In the genomic region with DNA sequence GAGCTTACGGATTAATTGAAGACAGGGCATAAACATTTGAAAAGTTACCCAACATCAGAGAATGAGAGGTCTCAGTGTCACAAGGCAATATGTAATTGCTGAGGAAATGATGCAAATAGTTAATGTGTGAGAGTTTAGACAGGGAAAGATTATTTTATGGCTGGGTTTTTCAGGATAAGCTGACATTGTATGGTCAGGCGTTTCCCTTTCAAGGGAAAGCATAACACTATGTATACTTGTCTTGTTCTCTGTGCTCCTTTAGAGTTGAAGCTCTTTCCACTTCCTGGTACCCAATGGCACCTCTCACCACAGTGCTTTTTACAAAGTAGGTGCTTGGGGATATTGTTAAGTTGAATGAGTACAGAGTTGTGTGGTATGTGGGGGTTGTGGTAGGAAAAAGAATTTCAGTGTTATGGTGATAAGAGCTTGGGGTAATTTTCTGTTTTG, we compare ENCODE assay signal across 10 cellular contexts. TPM values are rescaled to one million over a fixed set of nuclear protein-coding genes. Genes with fewer than 3 reads are reported as not detected.
DNase-seq lines count a peak whose midpoint lies in the region; ATAC-seq, FAIRE-seq and TF ChIP-seq lines count a peak whose summit lies in the region.
"Had no signal": no experiment of that assay in that cellular context is flagged by ENCODE, and none has a peak within 500 bp of the region (broad histone marks: within the 10 kb centered on the region; RNA-seq: fewer than 3 reads in every experiment).

No MANE protein-coding gene starts in this region.

- ATAC-seq in HG03354 (IDR thresholded peaks at IDR 0.05; ENCODE audit: poor library complexity, severe bottlenecking, unreplicated experiment): peak; percentile 50
- ATAC-seq: left lobe of liver had no signal

- H3K4me1 ChIP-seq in osteoblast (ENCODE audit: insufficient read depth, low read length) (peaks cover 46% of the 10 kb centered on the region), kidney (ENCODE audit: control insufficient read depth in 1 of 2, insufficient read depth in 1 of 2, low read depth in 1 of 2, low read length in 2 of 2) (peaks cover 13 to 17% of the 10 kb centered on the region in 2 donors)

- H3K79me2 ChIP-seq in osteoblast (ENCODE audit: insufficient read depth, low read length): peaks cover 92% of the 10 kb centered on the region

- no peak overlapping the region for H2AFZ ChIP-seq in osteoblast (ENCODE audit: low read length)

- H3K36me3 ChIP-seq in osteoblast (ENCODE audit: insufficient read depth, low read length) (no peaks in the 10 kb centered on the region), kidney (ENCODE audit: control insufficient read depth in 1 of 2, insufficient read depth in 2 of 2, low read length in 2 of 2) (no peaks in the 10 kb centered on the region)

- H3K27me3 ChIP-seq in osteoblast (ENCODE audit: insufficient read depth, low read length): no peaks in the 10 kb centered on the region

- FAIRE-seq in colon (lab: Jason Lieb, UNC) (peak; percentile 83), kidney (lab: Jason Lieb, UNC) (no peak)

- peaks cover 10% of the 10 kb centered on the region for H4K20me1 ChIP-seq in osteoblast (ENCODE audit: insufficient read depth, low read length)

- H3K9me3 ChIP-seq in osteoblast (ENCODE audit: low read depth, low read length) (no peaks in the 10 kb centered on the region), kidney (ENCODE audit: control insufficient read depth in 1 of 2, low read length in 2 of 2) (no peaks in the 10 kb centered on the region)

- TF ChIP-seq CTCF in osteoblast (IDR thresholded peaks at IDR 0.05; ENCODE audit: extremely low read depth, low read depth, low read length) (no peak), kidney (IDR thresholded peaks at IDR 0.05; ENCODE audit: borderline replicate concordance, extremely low read depth, insufficient read depth) (no peak)

- peak overlapping the region; percentile 10 for H3K4me2 ChIP-seq in osteoblast (ENCODE audit: insufficient read depth, low read length)

- intact Hi-C loops in kidney (cut with DNase I): no loop called here

- no peak overlapping the region for H3K9ac ChIP-seq in kidney (ENCODE audit: low read length in 2 of 2)

- H3K4me3 ChIP-seq in osteoblast (ENCODE audit: insufficient read depth, low read length) (no peak overlapping the region), kidney (ENCODE audit: low read length in 2 of 2) (no peak overlapping the region)

- H3K27ac ChIP-seq in osteoblast (ENCODE audit: low read depth, low read length): peak overlapping the region; percentile 73
- H3K27ac ChIP-seq in kidney (ENCODE audit: low read depth in 2 of 2, low read length in 2 of 2): no peak overlapping the region

- DNase-seq in COLO829 (ENCODE audit: low spot score): peak; percentile 76
- no peak for DNase-seq in osteoblast (ENCODE audit: insufficient read length, low spot score, missing footprints)
- DNase-seq in GDM1 (lab: John Stamatoyannopoulos, UW): no peak
- no peak for DNase-seq in kidney
- no peak for DNase-seq in hepatic stellate cell (ENCODE audit: low spot score)
- no peak for DNase-seq in SW480 (ENCODE audit: low spot score)
- DNase-seq: activated effector memory CD4-positive, alpha-beta T cell treated with Interleukin-2 at 50 U/mL for 16 hours had no signal

RNA-seq across cellular contexts. Expression of a gene that starts 19.9 kb away (rescaled TPM):
- total RNA-seq in osteoblast (259 and 273 TPM in 2 replicates), kidney (218 TPM)
- polyA plus RNA-seq in kidney (ENCODE audit: insufficient read depth, low read depth, low replicate concordance): 70.0 TPM

RNA-seq across cellular contexts. Expression of a gene that starts 55.8 kb away (rescaled TPM):
- total RNA-seq in osteoblast: 1.8 and 2.4 TPM in 2 replicates
- total RNA-seq in kidney: 3.1 TPM
- polyA plus RNA-seq in kidney (ENCODE audit: insufficient read depth, low read depth, low replicate concordance): 1.7 TPM
